1 cellular context compared by ENCODE assay signal in the genomic region with DNA sequence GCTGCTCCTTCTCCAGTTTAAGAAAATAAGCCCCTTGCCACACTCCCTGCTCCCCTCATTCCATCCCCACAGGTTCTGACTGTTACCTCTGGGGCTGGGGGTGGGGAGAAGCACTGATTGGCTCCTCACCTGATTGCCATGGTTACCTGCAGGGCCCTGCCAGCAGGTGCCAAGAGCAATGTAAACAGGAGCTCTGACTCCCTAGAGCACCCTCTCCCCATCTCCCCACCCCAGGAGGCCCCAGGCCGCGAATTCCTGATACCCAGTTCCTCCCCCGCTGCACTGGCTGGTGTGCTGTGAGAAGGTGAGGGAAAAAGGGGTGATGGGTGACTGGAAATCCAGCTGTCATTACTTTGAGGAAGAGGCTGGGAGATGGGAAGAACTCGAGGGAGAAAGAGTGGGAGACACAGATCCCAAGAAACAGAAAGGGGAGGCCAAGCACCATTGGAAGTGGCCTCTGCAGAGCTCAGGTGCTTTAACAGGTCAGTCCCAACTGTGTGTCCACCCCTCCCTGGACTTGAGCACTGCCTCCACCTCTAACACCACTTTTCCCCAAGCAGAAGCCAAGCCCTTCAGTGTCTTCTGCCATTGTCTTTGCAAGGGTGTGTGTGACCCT.
TF ChIP-seq lines count a peak whose summit lies in the region.

No MANE protein-coding gene starts in this region.

TF ChIP-seq in GM12878, 131 proteins besides CTCF, POLR2A, EP300 and RAD21:
- TF ChIP-seq ASH2L (IDR thresholded peaks at IDR 0.05; ENCODE audit: borderline replicate concordance, low read depth) (no peak), SREBF1 (IDR thresholded peaks at IDR 0.05; ENCODE audit: low read length) (no peak), E4F1 (IDR thresholded peaks at IDR 0.05; ENCODE audit: borderline replicate concordance, partially characterized antibody) (no peak), FOXK2 (IDR thresholded peaks at IDR 0.05) (no peak), MLLT1 (IDR thresholded peaks at IDR 0.05) (no peak), MEF2A (IDR thresholded peaks at IDR 0.05; ENCODE audit: insufficient read depth, low read depth, low read length) (no peak), FOXM1 (IDR thresholded peaks at IDR 0.05; ENCODE audit: low read depth, low read length) (no peak), SRF (IDR thresholded peaks at IDR 0.05; ENCODE audit: low read depth in 2 of 2, low read length in 2 of 2) (no peak), SMC3 (IDR thresholded peaks at IDR 0.05; ENCODE audit: borderline replicate concordance, low read length) (no peak), BMI1 (IDR thresholded peaks at IDR 0.05; ENCODE audit: borderline replicate concordance) (no peak), HDAC2 (IDR thresholded peaks at IDR 0.05) (no peak)
TF ChIP-seq in GM12878: peak in this region for 0.
